20 cellular contexts compared by ENCODE assay signal in genomic region chr15:94080989-94081605, GRCh38.
DNase-seq lines count a peak whose midpoint lies in the region; ATAC-seq and TF ChIP-seq lines count a peak whose summit lies in the region.
"Had no signal": no experiment of that assay in that cellular context is flagged by ENCODE, and none has a peak within 500 bp of the region (broad histone marks: within the 10 kb centered on the region; RNA-seq: fewer than 3 reads in every experiment).

No MANE protein-coding gene starts in this region.

- in situ Hi-C loops in GM23248 (cut with MboI): no loop called here

- H3K9ac ChIP-seq in GM23248 (peak overlapping the region; percentile 47), fibroblast of lung (ENCODE audit: insufficient read depth, low read length) (no peak overlapping the region), smooth muscle cell (ENCODE audit: low read depth) (no peak overlapping the region)

- H3K4me1 ChIP-seq in GM23248 (ENCODE audit: insufficient read depth): peaks cover 36% of the 10 kb centered on the region
- no peaks in the 10 kb centered on the region for H3K4me1 ChIP-seq in fibroblast of lung (ENCODE audit: control insufficient read depth, extremely low read depth, insufficient read depth, low read length)
- H3K4me1 ChIP-seq in smooth muscle cell (ENCODE audit: low read depth): no peaks in the 10 kb centered on the region
- H3K4me1 ChIP-seq: breast epithelium, spleen had no signal

- DNase-seq in GM23248 (peak; percentile 23), RPMI7951 (ENCODE audit: low read depth) (peak; percentile 60), fibroblast of lung (ENCODE audit: low read depth in 2 of 2) (no peak), smooth muscle cell (lab: John Stamatoyannopoulos, UW; ENCODE audit: unreplicated experiment) (no peak), ecto neural progenitor cell (ENCODE audit: low spot score) (no peak), HUDEP-2 (lab: John Stamatoyannopoulos, UW; ENCODE audit: unreplicated experiment in 76 of 76) (no peak)
- DNase-seq: activated naive CD4-positive, alpha-beta T cell treated with Interleukin-2 at 50 U/mL for 16 hours; activated T-cell treated with anti-CD3 and anti-CD28 coated beads, Interleukin-2, amount 50 U/mL, for 72 hours; CD4-positive, CD25-positive, alpha-beta regulatory T cell; KBM-7; kidney glomerular epithelial cell; NCI-H146; NCI-H510A treated with DMSO at 0.1 percent for 48 hours; spleen; stimulated activated CD4-positive, alpha-beta T cell treated with anti-CD3 and anti-CD28 coated beads, Interleukin-4, amount 100 ng/mL, for 1 hour had no signal

- no peak for TF ChIP-seq CTCF in fibroblast of lung (conservative IDR thresholded peaks at IDR 0.05 in 1 of 2, IDR thresholded peaks at IDR 0.05 in 1 of 2; ENCODE audit: low read depth in 1 of 2, low read length in 2 of 2)
- TF ChIP-seq CTCF in smooth muscle cell (IDR thresholded peaks at IDR 0.05; ENCODE audit: borderline replicate concordance, insufficient read depth, poor library complexity, severe bottlenecking): no peak

- H3F3A ChIP-seq in GM23248 (ENCODE audit: insufficient read depth): peaks cover 35% of the 10 kb centered on the region
- peaks cover 4% of the 10 kb centered on the region for H3F3A ChIP-seq in smooth muscle cell (ENCODE audit: low read depth)

- H3K27me3 ChIP-seq in GM23248 (replicated peaks; ENCODE audit: insufficient read depth): no peaks in the 10 kb centered on the region
- no peaks in the 10 kb centered on the region for H3K27me3 ChIP-seq in fibroblast of lung (ENCODE audit: control insufficient read depth, insufficient read depth, low read length)
- H3K27me3 ChIP-seq in smooth muscle cell (ENCODE audit: low read depth): no peaks in the 10 kb centered on the region
- H3K27me3 ChIP-seq: breast epithelium had no signal

- H3K4me2 ChIP-seq in GM23248 (ENCODE audit: unreplicated experiment): peak overlapping the region; percentile 72
- H3K4me2 ChIP-seq in fibroblast of lung (ENCODE audit: extremely low read depth, insufficient read depth, low read length): peak overlapping the region; percentile 35
- peak overlapping the region; percentile 10 for H3K4me2 ChIP-seq in smooth muscle cell

- H3K36me3 ChIP-seq in GM23248 (ENCODE audit: low read depth) (no peaks in the 10 kb centered on the region), fibroblast of lung (ENCODE audit: control insufficient read depth, insufficient read depth, low read length) (no peaks in the 10 kb centered on the region), smooth muscle cell (ENCODE audit: low read depth) (no peaks in the 10 kb centered on the region)
- H3K36me3 ChIP-seq: breast epithelium, spleen had no signal

- no peaks in the 10 kb centered on the region for H3K79me2 ChIP-seq in GM23248 (ENCODE audit: insufficient read depth)
- no peaks in the 10 kb centered on the region for H3K79me2 ChIP-seq in fibroblast of lung (ENCODE audit: control insufficient read depth, insufficient read depth, low read length)
- H3K79me2 ChIP-seq in smooth muscle cell (ENCODE audit: low read depth): no peaks in the 10 kb centered on the region

- H3K9me3 ChIP-seq in GM23248 (ENCODE audit: low read depth): no peaks in the 10 kb centered on the region
- H3K9me3 ChIP-seq in fibroblast of lung (ENCODE audit: control insufficient read depth, insufficient read depth, low read depth, low read length): no peaks in the 10 kb centered on the region
- no peaks in the 10 kb centered on the region for H3K9me3 ChIP-seq in smooth muscle cell (replicated peaks; ENCODE audit: low read depth)
- H3K9me3 ChIP-seq: breast epithelium, spleen had no signal

- H2AFZ ChIP-seq in GM23248 (peak overlapping the region; percentile 68), fibroblast of lung (ENCODE audit: low read length) (no peak overlapping the region), smooth muscle cell (ENCODE audit: low read depth) (no peak overlapping the region)

- no peak for ATAC-seq in GM21423 (IDR thresholded peaks at IDR 0.05; ENCODE audit: unreplicated experiment)
- ATAC-seq: activated CD4-positive, alpha-beta T cell treated with anti-CD3 and anti-CD28 coated beads for 36 hours; Panc1; stimulated activated memory B cell treated with anti-CD40 and anti-IgM and Interleukin-4, amounts not matched to agents 10 μg/mL and 1 μg/mL and 100 μg/mL, for 72 hours had no signal

- no peaks in the 10 kb centered on the region for H3K9me2 ChIP-seq in GM23248 (ENCODE audit: insufficient read depth)

- H4K20me1 ChIP-seq in GM23248 (ENCODE audit: insufficient read depth): no peaks in the 10 kb centered on the region
- no peaks in the 10 kb centered on the region for H4K20me1 ChIP-seq in fibroblast of lung (ENCODE audit: control insufficient read depth, extremely low read depth, insufficient read depth, low read length)
- H4K20me1 ChIP-seq in smooth muscle cell (ENCODE audit: low read depth): no peaks in the 10 kb centered on the region

- peak overlapping the region; percentile 72 for H3K27ac ChIP-seq in GM23248
- H3K27ac ChIP-seq in fibroblast of lung (ENCODE audit: insufficient read depth, low read length): no peak overlapping the region
- H3K27ac ChIP-seq in smooth muscle cell (ENCODE audit: low read depth): no peak overlapping the region
- H3K27ac ChIP-seq: breast epithelium, spleen had no signal

- 63 to 67% methylated on average over 14 of the region's 14 CpGs for WGBS in GM23248 (ENCODE audit: low coverage in 1 of 2, low lambda C conversion rate in 2 of 2, missing lambda C conversion rate in 2 of 2), 2 experiments
- WGBS in smooth muscle cell (ENCODE audit: low lambda C conversion rate): 89% methylated on average over 14 of the region's 14 CpGs

- H3K4me3 ChIP-seq in GM23248 (peak overlapping the region; percentile 64), fibroblast of lung (replicated peaks in 1 of 4; ENCODE audit: control extremely low read depth in 1 of 4, insufficient read depth in 1 of 4, low read depth in 3 of 4, low read length in 4 of 4) (no peak overlapping the region), smooth muscle cell (no peak overlapping the region)
- H3K4me3 ChIP-seq: spleen had no signal

Comparison
In these comparisons a context has a peak if more than half of its experiments do, and no peak if none do; other contexts are left out.
1. DNase-seq: peak in GM23248 (single experiment) and RPMI7951 (single experiment); none in fibroblast of lung (0 of 2), smooth muscle cell (single experiment), ecto neural progenitor cell (single experiment) and HUDEP-2 (0 of 76).
2. H3K4me2 ChIP-seq: peak in every context shown above with its lines; median percentile 72 in GM23248; 35 in fibroblast of lung; 10 in smooth muscle cell.